In the genomic region with DNA sequence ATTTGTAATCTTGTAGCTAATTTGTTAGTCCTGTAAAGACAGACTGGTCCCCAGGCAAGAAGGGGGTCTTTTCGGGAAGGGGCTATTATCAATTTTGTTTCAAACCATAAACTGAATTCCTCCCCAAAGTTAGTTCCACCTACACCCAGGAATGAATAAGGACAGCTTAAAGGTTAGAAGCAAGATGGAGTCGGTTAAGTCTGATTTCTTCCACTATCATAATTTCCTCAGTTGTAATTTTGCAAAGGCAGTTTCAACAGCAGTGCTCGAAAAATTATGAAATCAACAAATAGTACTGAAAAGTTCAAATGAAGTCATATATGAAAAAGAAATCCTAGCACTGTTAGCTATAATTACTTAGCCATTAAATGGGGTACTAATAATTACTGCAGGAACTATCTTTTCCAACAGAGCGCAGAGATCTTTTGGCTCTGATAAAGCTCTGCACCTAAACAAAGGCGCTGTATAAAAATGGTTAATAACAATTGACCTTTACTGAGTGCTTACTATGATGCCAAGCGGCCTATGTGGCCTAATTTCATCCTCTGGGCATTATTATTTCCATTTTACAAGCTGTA, we compare ENCODE assay signal across 8 cellular contexts. TPM values are rescaled to one million over a fixed set of nuclear protein-coding genes. Genes with fewer than 3 reads are reported as not detected.
DNase-seq lines count a peak whose midpoint lies in the region; TF ChIP-seq lines count a peak whose summit lies in the region.

No MANE protein-coding gene starts in this region.

- intact Hi-C loops in adrenal gland (cut with DNase I), result no loop called here

- H3K27me3 ChIP-seq in adrenal gland (no peaks in the 10 kb centered on the region), layer of hippocampus (ENCODE audit: control insufficient read depth, insufficient read depth, low read length) (no peaks in the 10 kb centered on the region), suprapubic skin (no peaks in the 10 kb centered on the region)

- H3K4me1 ChIP-seq in adrenal gland (replicated peaks in 1 of 2) (peaks cover 22 to 35% of the 10 kb centered on the region in 2 donors), suprapubic skin (peaks cover 39% of the 10 kb centered on the region)

- H3K4me1 Mint-ChIP-seq in T-helper 1 cell treated with Interleukin-12 subunit alpha and Interleukin-12 subunit beta and Interleukin-4 antibody, amounts not matched to agents 30 μg/mL and 1 μg/mL, for 36 hours (ENCODE audit: low read depth), result peaks cover 26% of the 10 kb centered on the region

- peaks cover 0 to 22% of the 10 kb centered on the region in 2 donors for H3K36me3 ChIP-seq in adrenal gland (replicated peaks in 1 of 2)
- peaks cover 27% of the 10 kb centered on the region for H3K36me3 ChIP-seq in suprapubic skin

- peak overlapping the region; percentile 99 for H3K4me3 Mint-ChIP-seq in T-helper 1 cell treated with Interleukin-12 subunit alpha and Interleukin-12 subunit beta and Interleukin-4 antibody, amounts not matched to agents 30 μg/mL and 1 μg/mL, for 36 hours

- peaks cover 11% of the 10 kb centered on the region for H3K36me3 Mint-ChIP-seq in T-helper 1 cell treated with Interleukin-12 subunit alpha and Interleukin-12 subunit beta and Interleukin-4 antibody, amounts not matched to agents 30 μg/mL and 1 μg/mL, for 36 hours (ENCODE audit: low read depth)

- H3K27ac ChIP-seq in adrenal gland (peak overlapping the region; percentile 77 to 98 (median 90)), layer of hippocampus (ENCODE audit: low read depth, low read length) (peak overlapping the region; percentile 97), suprapubic skin (peak overlapping the region; percentile 93)

- H3K9me3 ChIP-seq in adrenal gland (replicated peaks in 1 of 3) (no peaks in the 10 kb centered on the region), suprapubic skin (no peaks in the 10 kb centered on the region)

- no peaks in the 10 kb centered on the region for H3K27me3 Mint-ChIP-seq in T-helper 1 cell treated with Interleukin-12 subunit alpha and Interleukin-12 subunit beta and Interleukin-4 antibody, amounts not matched to agents 30 μg/mL and 1 μg/mL, for 36 hours (ENCODE audit: low read depth)

- DNase-seq in T-helper 1 cell (no peak), adrenal gland (no peak), suprapubic skin (ENCODE audit: low spot score in 2 of 2) (no peak), DMS79 (lab: John Stamatoyannopoulos, UW) (no peak), NCI-H2029 treated with DMSO at 0.1 percent for 48 hours (lab: John Stamatoyannopoulos, UW) (no peak), iPS-NIHi7 (ENCODE audit: extremely low spot score) (no peak)

- H3K27ac Mint-ChIP-seq in T-helper 1 cell treated with Interleukin-12 subunit alpha and Interleukin-12 subunit beta and Interleukin-4 antibody, amounts not matched to agents 30 μg/mL and 1 μg/mL, for 36 hours, result peak overlapping the region; percentile 99

- TF ChIP-seq CTCF in adrenal gland (IDR thresholded peaks at IDR 0.05) (no peak), suprapubic skin (IDR thresholded peaks at IDR 0.05) (no peak)

- H3K4me3 ChIP-seq in adrenal gland (peak overlapping the region; percentile 34 to 87 (median 73)), suprapubic skin (peak overlapping the region; percentile 89)

- H3K9me3 Mint-ChIP-seq in T-helper 1 cell treated with Interleukin-12 subunit alpha and Interleukin-12 subunit beta and Interleukin-4 antibody, amounts not matched to agents 30 μg/mL and 1 μg/mL, for 36 hours, result no peaks in the 10 kb centered on the region

- TF ChIP-seq EP300 in suprapubic skin (IDR thresholded peaks at IDR 0.05), result no peak

- 31 to 38% (median 36%) methylated on average over 6 of the region's 6 CpGs for WGBS in adrenal gland, 4 donors
- WGBS in suprapubic skin, result 37% methylated on average over 6 of the region's 6 CpGs

- TF ChIP-seq POLR2A in adrenal gland (IDR thresholded peaks at IDR 0.05) (no peak), suprapubic skin (IDR thresholded peaks at IDR 0.05) (no peak)

RNA-seq across cellular contexts. Expression of gene SEC24C, which starts 0.8 kb away (rescaled TPM):
- 100 to 1,000 TPM in 2 of 8 donors, 10 to 100 TPM in 6; 61.3 to 133 (median 81.2) TPM for total RNA-seq in adrenal gland
- polyA plus RNA-seq in adrenal gland, result 100 to 1,000 TPM in 1 of 3 donors, 10 to 100 TPM in 2; 38.4 to 109 (median 52.7) TPM
- 10 to 100 TPM; 68.8 to 74.4 (median 70.8) TPM for total RNA-seq in suprapubic skin

RNA-seq across cellular contexts. Expression of gene CHCHD1, which starts 38.4 kb away (rescaled TPM):
- 10 to 100 TPM; 31.7 to 53.1 (median 38.3) TPM for total RNA-seq in adrenal gland
- polyA plus RNA-seq in adrenal gland, result 10 to 100 TPM; 57.4 to 83.1 (median 63.2) TPM
- total RNA-seq in suprapubic skin, result 10 to 100 TPM; 12.7 to 26.0 (median 22.5) TPM

RNA-seq across cellular contexts. Expression of gene ZSWIM8, which starts 42.0 kb away (rescaled TPM):
- 100 to 1,000 TPM in 5 of 8 donors, 10 to 100 TPM in 3; 73.5 to 197 (median 114) TPM for total RNA-seq in adrenal gland
- 100 to 1,000 TPM in 2 of 3 donors, 10 to 100 TPM in 1; 74.4 to 714 (median 520) TPM for polyA plus RNA-seq in adrenal gland
- 100 to 1,000 TPM in 3 of 4 donors, 10 to 100 TPM in 1; 86.4 to 203 (median 121) TPM for total RNA-seq in suprapubic skin

RNA-seq across cellular contexts. Expression of gene AGAP5, which starts 45.5 kb away (rescaled TPM):
- 10 to 100 TPM in 2 of 8 donors, 1 to 10 TPM in 6; 4.6 to 16.1 (median 7.0) TPM for total RNA-seq in adrenal gland
- 10 to 100 TPM in 2 of 3 donors, 1 to 10 TPM in 1; 5.8 to 19.0 (median 13.3) TPM for polyA plus RNA-seq in adrenal gland
- 10 to 100 TPM in 1 of 4 donors, 1 to 10 TPM in 3; 2.1 to 10.1 (median 5.8) TPM for total RNA-seq in suprapubic skin
